ENCODE assay signal across 15 cellular contexts in the genomic region with DNA sequence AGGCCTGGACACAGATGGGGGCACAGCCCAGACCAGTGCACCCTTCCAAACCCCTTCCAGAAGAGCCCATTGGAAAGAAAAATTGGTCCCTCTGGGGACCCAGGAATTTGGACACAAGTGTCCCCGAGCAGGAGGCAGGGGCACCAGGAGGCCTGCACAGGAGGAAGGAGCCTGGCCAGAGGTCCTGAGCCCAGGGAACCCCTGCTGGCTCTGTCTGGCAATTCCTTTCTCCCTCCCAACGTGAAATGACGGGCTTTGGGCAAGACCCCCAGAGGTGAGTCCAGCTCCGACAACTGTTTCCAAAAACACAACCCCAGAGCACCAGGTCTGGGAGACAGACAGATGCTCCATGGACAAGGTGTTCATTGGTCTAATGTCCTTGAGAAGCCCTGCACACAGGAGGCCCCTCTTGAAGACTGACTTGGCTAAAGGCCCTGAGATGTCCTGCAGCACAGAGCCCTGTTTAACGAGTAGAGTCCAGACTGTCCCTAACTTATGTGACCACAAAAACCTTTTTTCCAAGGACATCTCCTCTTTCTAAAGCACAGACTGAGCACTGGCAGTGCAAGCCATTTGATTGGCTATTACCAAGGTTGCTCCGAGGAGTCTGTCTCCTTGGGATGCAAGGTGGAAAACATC.
A peak's percentile ranks its signal among the peaks of the same experiment; 100 is the strongest.
DNase-seq lines count a peak whose midpoint lies in the region; ATAC-seq, FAIRE-seq and TF ChIP-seq lines count a peak whose summit lies in the region.
"Had no signal": no experiment of that assay in that cellular context is flagged by ENCODE, and none has a peak within 500 bp of the region (broad histone marks: within the 10 kb centered on the region; RNA-seq: fewer than 3 reads in every experiment).

No MANE protein-coding gene starts in this region.

- H2BK120ac ChIP-seq in mesenchymal stem cell (ENCODE audit: low read depth, low read length): peak overlapping the region; percentile 13

- H4K91ac ChIP-seq in mesenchymal stem cell (ENCODE audit: low read length): no peak overlapping the region

- H3K4me1 ChIP-seq in BLaER1 (peaks cover 33% of the 10 kb centered on the region), K562 (replicated peaks in 1 of 2; ENCODE audit: control insufficient read depth in 2 of 2, insufficient read depth in 2 of 2, low read length in 2 of 2) (no peaks in the 10 kb centered on the region; a peak in 1 of 5 replicates), mesenchymal stem cell (ENCODE audit: control insufficient read depth, insufficient read depth, low read depth, low read length) (peaks cover 13% of the 10 kb centered on the region), spleen (peaks cover 0 to 18% (median 5%) of the 10 kb centered on the region in 6 donors), HepG2 (ENCODE audit: insufficient read depth, low read length) (no peaks in the 10 kb centered on the region)

- H3K4me2 ChIP-seq in BLaER1 (no peak overlapping the region), K562 (ENCODE audit: insufficient read depth, low read length) (no peak overlapping the region), mesenchymal stem cell (ENCODE audit: low read length, poor library complexity, severe bottlenecking) (no peak overlapping the region), HepG2 (ENCODE audit: low read depth, low read length) (no peak overlapping the region)
- H3K4me2 ChIP-seq: GM23338 had no signal

- H3K4me3 ChIP-seq in BLaER1 (no peak overlapping the region), K562 (no peak overlapping the region), mesenchymal stem cell (ENCODE audit: insufficient read depth in 1 of 2, low read depth in 1 of 2, low read length in 2 of 2) (no peak overlapping the region), spleen (no peak overlapping the region), HepG2 (replicated peaks in 1 of 3; ENCODE audit: insufficient read depth in 1 of 3, low read depth in 2 of 3, low read length in 3 of 3) (no peak overlapping the region)
- H3K4me3 ChIP-seq: BLaER1 treated with 17β-estradiol and CSF1 and Interleukin-3, amounts not matched to agents 10 nM and 100 nM; GM23338 had no signal

- no peaks in the 10 kb centered on the region for H3K27me3 ChIP-seq in BLaER1
- peaks cover 0 to 9% of the 10 kb centered on the region in 2 experiments; a peak in 1 of 5 replicates for H3K27me3 ChIP-seq in K562 (ENCODE audit: control insufficient read depth in 2 of 2, insufficient read depth in 2 of 2, low read length in 2 of 2)
- peaks cover 0 to 25% of the 10 kb centered on the region in 2 experiments for H3K27me3 ChIP-seq in mesenchymal stem cell (ENCODE audit: control insufficient read depth in 1 of 2, insufficient read depth in 1 of 2, low read length in 2 of 2)
- H3K27me3 ChIP-seq in spleen (replicated peaks in 1 of 7): no peaks in the 10 kb centered on the region
- H3K27me3 ChIP-seq in HepG2 (ENCODE audit: control insufficient read depth in 1 of 2, insufficient read depth in 2 of 2, low read length in 2 of 2): peaks cover 8 to 53% of the 10 kb centered on the region in 2 experiments
- H3K27me3 ChIP-seq: BLaER1 treated with 17β-estradiol and CSF1 and Interleukin-3, amounts not matched to agents 10 nM and 100 nM had no signal

- no peak overlapping the region for H3K4ac ChIP-seq in mesenchymal stem cell (ENCODE audit: low read depth in 1 of 2, low read length in 2 of 2)

- no peak overlapping the region for H3K18ac ChIP-seq in mesenchymal stem cell (ENCODE audit: low read depth in 1 of 2, low read length in 2 of 2)

- H2BK12ac ChIP-seq in mesenchymal stem cell (ENCODE audit: low read length in 2 of 2): no peak overlapping the region

- H3K14ac ChIP-seq in mesenchymal stem cell (ENCODE audit: low read length in 2 of 2): no peak overlapping the region

- 2% methylated on average over 5 of the region's 6 CpGs for WGBS in K562 (ENCODE audit: insufficient coverage, low coverage, missing lambda C conversion rate)
- WGBS in mesenchymal stem cell: 83% methylated on average over 6 of the region's 6 CpGs
- WGBS in spleen, 5 donors: 83 to 91% (median 87%) methylated on average over 3 to 6 of the region's 6 CpGs
- WGBS in HepG2 (ENCODE audit: low lambda C conversion rate): 53% methylated on average over 2 of the region's 6 CpGs

- FAIRE-seq in K562 (lab: Jason Lieb, UNC) (no peak), HepG2 (lab: Jason Lieb, UNC) (no peak)
- FAIRE-seq: HTR-8/SVneo had no signal

- POLR2A ChIA-PET in K562 (lab: Yijun Ruan, JAX): no interaction called here
- POLR2A ChIA-PET in HepG2 (lab: Yijun Ruan, JAX): no interaction called here

- in situ Hi-C loops in K562 (cut with MboI): loop anchor here (25.0 kb wide), 1 partner anchor 769 kb away; no protein-coding TSS in a partner anchor
- in situ Hi-C loops in HepG2 (cut with HindIII; ENCODE audit: extremely low pct_ligation_motif_present, low pct_unique_long_range_greater_than_20kb): loop anchor here (25.0 kb wide), 1 partner anchor 281 kb away; no protein-coding TSS in a partner anchor

- TF ChIP-seq RAD21 in K562 (CRISPR knock-in tag; conservative IDR thresholded peaks at IDR 0.05 in 1 of 2, IDR thresholded peaks at IDR 0.05 in 1 of 2) (no peak), HepG2 (CRISPR knock-in tag; IDR thresholded peaks at IDR 0.05) (no peak)

- ATAC-seq in K562 (no peak), HepG2 (no peak)
- ATAC-seq: GM23338 had no signal

- no peaks in the 10 kb centered on the region for H3K9me1 ChIP-seq in K562 (ENCODE audit: control insufficient read depth, insufficient read depth, low read length)

- BruUV-seq in K562 (replicated peaks; lab: Mats Ljungman, UMichigan): no TSS peak
- no TSS peak for BruUV-seq in HepG2 (replicated peaks; lab: Mats Ljungman, UMichigan)

- H4K8ac ChIP-seq in mesenchymal stem cell (ENCODE audit: low read length): no peak overlapping the region

- TF ChIP-seq CTCF in K562 (IDR thresholded peaks at IDR 0.05 in 2 of 3, conservative IDR thresholded peaks at IDR 0.05 in 1 of 3; ENCODE audit: insufficient read depth in 2 of 3, low read depth in 1 of 3, low read length in 3 of 3) (no peak), spleen (IDR thresholded peaks at IDR 0.05 in 8 of 11, conservative IDR thresholded peaks at IDR 0.05 in 3 of 11) (no peak), HepG2 (CRISPR knock-in tag; IDR thresholded peaks at IDR 0.05) (no peak)

- H3K9me3 ChIP-seq in BLaER1 (peaks cover 16% of the 10 kb centered on the region), K562 (replicated peaks; ENCODE audit: control insufficient read depth, insufficient read depth, low read depth, low read length) (no peaks in the 10 kb centered on the region), mesenchymal stem cell (ENCODE audit: control insufficient read depth, low read length) (peaks cover 21% of the 10 kb centered on the region), spleen (peaks cover 3 to 16% (median 14%) of the 10 kb centered on the region in 8 donors), HepG2 (ENCODE audit: low read length) (peaks cover 12% of the 10 kb centered on the region)

- H2AK5ac ChIP-seq in mesenchymal stem cell (ENCODE audit: low read length, severe bottlenecking): no peak overlapping the region

- H4K20me1 ChIP-seq in BLaER1 (no peaks in the 10 kb centered on the region), K562 (replicated peaks; ENCODE audit: control insufficient read depth, insufficient read depth, low read length) (0 out of 2 replicates have a peak, but pooled peaks cover 4% of the 10 kb centered on the region), HepG2 (ENCODE audit: insufficient read depth, low read length) (no peaks in the 10 kb centered on the region)
- H4K20me1 ChIP-seq: BLaER1 treated with 17β-estradiol and CSF1 and Interleukin-3, amounts not matched to agents 10 nM and 100 nM had no signal

- H3K27ac ChIP-seq in BLaER1 (peak overlapping the region; percentile 30; the same call in 1 of the 2 replicates), K562 (ENCODE audit: extremely low read depth, low read depth, low read length) (no peak overlapping the region), mesenchymal stem cell (ENCODE audit: low read length, poor library complexity, severe bottlenecking) (no peak overlapping the region), spleen (peak overlapping the region in 1 of 8 donors; percentile 15), HepG2 (ENCODE audit: extremely low read length, insufficient read depth, low read length) (no peak overlapping the region)
- H3K27ac ChIP-seq: 22Rv1 had no signal

- TF ChIP-seq EP300 in K562 (IDR thresholded peaks at IDR 0.05; ENCODE audit: low read length): no peak
- no peak for TF ChIP-seq EP300 in HepG2 (IDR thresholded peaks at IDR 0.05; ENCODE audit: low read depth in 2 of 2, low read length in 2 of 2)
- TF ChIP-seq EP300 in HepG2 (CRISPR knock-in tag; IDR thresholded peaks at IDR 0.05; ENCODE audit: borderline replicate concordance): no peak

- H3K36me3 ChIP-seq in BLaER1: no peaks in the 10 kb centered on the region
- no peaks in the 10 kb centered on the region for H3K36me3 ChIP-seq in K562 (ENCODE audit: control insufficient read depth, insufficient read depth, low read length)
- no peaks in the 10 kb centered on the region for H3K36me3 ChIP-seq in mesenchymal stem cell (ENCODE audit: control insufficient read depth in 1 of 2, insufficient read depth in 2 of 2, low read depth in 1 of 2, low read length in 2 of 2)
- H3K36me3 ChIP-seq in spleen: no peaks in the 10 kb centered on the region
- H3K36me3 ChIP-seq in HepG2 (replicated peaks in 1 of 2; ENCODE audit: control insufficient read depth in 1 of 2, insufficient read depth in 2 of 2, low read length in 2 of 2): no peaks in the 10 kb centered on the region

- H2AFZ ChIP-seq in K562 (ENCODE audit: low read depth, low read length) (no peak overlapping the region), mesenchymal stem cell (ENCODE audit: low read depth, low read length) (no peak overlapping the region), HepG2 (ENCODE audit: low read length) (no peak overlapping the region)
- H2AFZ ChIP-seq: GM23338 had no signal

- H2BK15ac ChIP-seq in mesenchymal stem cell (ENCODE audit: low read depth, poor library complexity, severe bottlenecking): no peak overlapping the region

- no peak for DNase-seq in K562 (ENCODE audit: extremely low read depth in 1 of 4, low spot score in 3 of 4)
- no peak for DNase-seq in mesenchymal stem cell
- peak; percentile 34 for DNase-seq in spleen
- DNase-seq in HepG2 (ENCODE audit: low spot score): no peak
- no peak for DNase-seq in UCSD-AML1 (lab: John Stamatoyannopoulos, UW; ENCODE audit: unreplicated experiment)
- no peak for DNase-seq in HCEC 1CT
- DNase-seq: CD4-positive, CD25-positive, alpha-beta regulatory T cell; DMS53; GF-D8; H7 had no signal

- no peaks in the 10 kb centered on the region for H3K79me1 ChIP-seq in mesenchymal stem cell (replicated peaks; ENCODE audit: low read length, poor library complexity, severe bottlenecking)

- no peak overlapping the region for H3K23ac ChIP-seq in mesenchymal stem cell (ENCODE audit: low read length in 2 of 2)

- CTCF ChIA-PET in K562 (lab: Yijun Ruan, JAX; ENCODE audit: low intra/inter-chr PET ratio) (no interaction called here), HepG2 (lab: Yijun Ruan, JAX; ENCODE audit: low intra/inter-chr PET ratio, low total read pairs) (no interaction called here)

- no peak for TF ChIP-seq POLR2A in K562 (conservative IDR thresholded peaks at IDR 0.05)
- TF ChIP-seq POLR2A in spleen (IDR thresholded peaks at IDR 0.05): no peak
- TF ChIP-seq POLR2A in HepG2 (IDR thresholded peaks at IDR 0.05; ENCODE audit: insufficient read depth in 1 of 2, low read depth in 2 of 2, low read length in 2 of 2): no peak

- intact Hi-C loops in K562 (cut with micrococcal nuclease) (no loop called here), spleen (cut with DNase I; ENCODE audit: low total_unique reads) (no loop called here), HepG2 (cut with micrococcal nuclease; ENCODE audit: unreplicated experiment) (no loop called here)

- no peak overlapping the region for H2BK5ac ChIP-seq in mesenchymal stem cell (ENCODE audit: low read depth, low read length, poor library complexity, severe bottlenecking)

- no peak overlapping the region for H3K9ac ChIP-seq in BLaER1
- H3K9ac ChIP-seq in K562 (ENCODE audit: insufficient read depth in 1 of 2, low read depth in 2 of 2, low read length in 2 of 2): no peak overlapping the region
- H3K9ac ChIP-seq in mesenchymal stem cell (ENCODE audit: low read length): no peak overlapping the region
- H3K9ac ChIP-seq in HepG2 (ENCODE audit: insufficient read depth, low read depth, low read length): no peak overlapping the region
- H3K9ac ChIP-seq: BLaER1 treated with 17β-estradiol and CSF1 and Interleukin-3, amounts not matched to agents 10 nM and 100 nM had no signal

- no peaks in the 10 kb centered on the region for H3K79me2 ChIP-seq in K562 (ENCODE audit: control insufficient read depth, insufficient read depth, low read length)
- no peaks in the 10 kb centered on the region for H3K79me2 ChIP-seq in HepG2 (ENCODE audit: insufficient read depth, low read length)
